ENCODE assay signal across 8 cellular contexts in genomic region chr6:24910850-24911712, GRCh38. TPM values are rescaled to one million over a fixed set of nuclear protein-coding genes. Genes with fewer than 3 reads are reported as not detected.
DNase-seq lines count a peak whose midpoint lies in the region; ATAC-seq and TF ChIP-seq lines count a peak whose summit lies in the region.

No MANE protein-coding gene starts in this region.

- peak; percentile 49 for DNase-seq in GM12865 (ENCODE audit: low read depth)
- peak; percentile 34 for DNase-seq in RPMI7951 (ENCODE audit: low read depth)
- peak; percentile 21 for DNase-seq in amniotic stem cell (lab: John Stamatoyannopoulos, UW)
- peak; percentile 65 to 84 (median 82) for DNase-seq in right cardiac atrium
- peak; percentile 86 for DNase-seq in posterior vena cava (ENCODE audit: low spot score)
- no peak for DNase-seq in GM10266 (ENCODE audit: extremely low spot score)

- no peak overlapping the region for H3K27ac ChIP-seq in right cardiac atrium (ENCODE audit: low read length)

- ATAC-seq in HG03175 (IDR thresholded peaks at IDR 0.05; ENCODE audit: unreplicated experiment) (peak; percentile 33), right cardiac atrium (peak; percentile 74 to 75), GM21367 (IDR thresholded peaks at IDR 0.05; ENCODE audit: unreplicated experiment) (no peak)

- no peaks in the 10 kb centered on the region for H3K9me3 ChIP-seq in right cardiac atrium (ENCODE audit: control insufficient read depth, low read length)

- H3K4me3 ChIP-seq in GM12865 (ENCODE audit: low read depth, low read length) (peak overlapping the region; percentile 54), right cardiac atrium (ENCODE audit: low read length) (peak overlapping the region; percentile 61)

- H3K27me3 ChIP-seq in right cardiac atrium (ENCODE audit: control insufficient read depth, insufficient read depth), result no peaks in the 10 kb centered on the region

- WGBS in right cardiac atrium, result under 1% methylated on average over 60 of the region's 60 CpGs

- peaks cover 2% of the 10 kb centered on the region for H3K4me1 ChIP-seq in right cardiac atrium (ENCODE audit: control insufficient read depth, insufficient read depth, low read length)

- TF ChIP-seq CTCF in GM12865 (IDR thresholded peaks at IDR 0.05; ENCODE audit: insufficient read depth, low read depth, low read length, missing control alignments) (no peak), GM10266 (IDR thresholded peaks at IDR 0.05; ENCODE audit: control insufficient read depth, insufficient read depth, low read depth, missing control alignments) (no peak)

- intact Hi-C loops in right cardiac atrium (cut with DNase I) (loop anchor here in 1 of 4 donors (10.0 kb wide), 1 partner anchor 84 kb away; no protein-coding TSS in a partner anchor), posterior vena cava (cut with DNase I) (no loop called here)

RNA-seq across cellular contexts. Expression of gene RIPOR2, which starts 24.7 kb away (rescaled TPM):
- total RNA-seq in RPMI7951 (2014; rRNA removed; shearing (Covaris generic)), result 0.68 and 0.72 TPM in 2 replicates
- 1 to 10 TPM; 2.1 to 2.9 (median 2.4) TPM for total RNA-seq in right cardiac atrium
- polyA plus RNA-seq in right cardiac atrium, result 0.59 TPM
- 10 to 100 TPM; 11.8 to 14.9 TPM for total RNA-seq in posterior vena cava
